11 cellular contexts compared by ENCODE assay signal in the genomic region with DNA sequence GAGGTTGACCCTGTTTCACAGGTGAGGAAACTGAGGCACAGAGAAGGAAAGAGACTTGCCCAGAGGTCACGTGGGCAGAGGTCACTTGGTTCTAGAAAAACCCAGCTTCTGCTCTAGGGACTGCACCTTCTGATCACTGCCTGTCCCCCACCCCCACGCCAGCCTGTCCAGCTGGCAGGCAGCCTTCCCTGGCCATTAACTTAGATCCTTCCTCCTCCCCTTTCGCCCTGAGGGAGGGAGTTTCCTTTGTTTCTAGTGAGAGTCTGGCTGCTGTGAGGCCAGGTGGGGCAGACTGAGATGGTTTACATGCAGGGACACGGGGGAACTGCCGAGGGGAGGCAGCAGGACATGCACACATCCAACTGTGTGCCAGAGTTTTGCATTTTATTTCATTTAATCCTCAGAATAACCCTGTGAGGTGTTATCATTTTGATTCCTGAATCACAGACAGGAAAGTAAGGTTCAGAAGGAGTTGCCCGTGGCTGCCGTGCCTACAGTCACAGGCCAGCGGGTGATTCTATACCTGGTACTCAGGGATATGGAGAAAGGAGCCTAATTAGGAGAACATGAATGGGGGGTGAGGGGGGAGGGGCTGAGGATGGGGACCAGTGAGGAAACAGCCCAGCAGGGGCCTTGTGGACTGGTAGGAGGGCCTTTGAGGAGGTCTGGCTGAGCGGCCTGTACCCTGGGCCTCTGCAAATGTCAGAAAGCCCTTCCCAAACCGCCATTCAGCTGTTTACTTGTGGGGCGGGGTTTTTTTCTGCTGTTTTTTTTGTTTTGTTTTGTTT. TPM values are rescaled to one million over a fixed set of nuclear protein-coding genes. Genes with fewer than 3 reads are reported as not detected.
A peak's percentile ranks its signal among the peaks of the same experiment; 100 is the strongest.
DNase-seq lines count a peak whose midpoint lies in the region; ATAC-seq and TF ChIP-seq lines count a peak whose summit lies in the region.
"Had no signal": no experiment of that assay in that cellular context is flagged by ENCODE, and none has a peak within 500 bp of the region (broad histone marks: within the 10 kb centered on the region; RNA-seq: fewer than 3 reads in every experiment).

No MANE protein-coding gene starts in this region.

- no peak overlapping the region for H3K27ac Mint-ChIP-seq in T-helper 2 cell treated with Interferon-gamma antibody and Interleukin-4, amounts not matched to agents 5 μg/mL and 100 μg/mL, for 36 hours
- no peak overlapping the region for H3K27ac Mint-ChIP-seq in activated CD8-positive, alpha-beta T cell treated with anti-CD3 and anti-CD28 coated beads, Interleukin-2, amount 10 ng/mL, durations not matched to agents 7 days and 5 days
- H3K27ac Mint-ChIP-seq: activated naive CD8-positive, alpha-beta T cell; stimulated activated memory B cell treated with anti-CD40 and anti-IgM and Interleukin-4, amounts not matched to agents 10 μg/mL and 1 μg/mL and 100 μg/mL, for 72 hours had no signal

- CTCF ChIA-PET in activated CD8-positive, alpha-beta T cell treated with anti-CD3 and anti-CD28 coated beads, Interleukin-2, amount 10 ng/mL, durations not matched to agents 7 days and 5 days (lab: Charles Lee) = no interaction called here

- TF ChIP-seq CTCF in astrocyte of the spinal cord (IDR thresholded peaks at IDR 0.05; ENCODE audit: low read depth, low read length) = no peak

- POLR2A ChIA-PET in activated CD8-positive, alpha-beta T cell treated with anti-CD3 and anti-CD28 coated beads, Interleukin-2, amount 10 ng/mL, durations not matched to agents 7 days and 5 days (lab: Charles Lee) = interaction anchor here (0.7 kb wide), 1 partner anchor 309 kb away, joined by 3 read pairs; no protein-coding TSS in a partner anchor

- H3K9me3 Mint-ChIP-seq in T-helper 2 cell treated with Interferon-gamma antibody and Interleukin-4, amounts not matched to agents 5 μg/mL and 100 μg/mL, for 36 hours = no peaks in the 10 kb centered on the region
- no peaks in the 10 kb centered on the region for H3K9me3 Mint-ChIP-seq in activated CD8-positive, alpha-beta T cell treated with anti-CD3 and anti-CD28 coated beads, Interleukin-2, amount 10 ng/mL, durations not matched to agents 7 days and 5 days (ENCODE audit: insufficient read depth)
- H3K9me3 Mint-ChIP-seq: stimulated activated memory B cell treated with anti-CD40 and anti-IgM and Interleukin-4, amounts not matched to agents 10 μg/mL and 1 μg/mL and 100 μg/mL, for 72 hours had no signal

- peaks cover 6% of the 10 kb centered on the region for H3K4me1 Mint-ChIP-seq in T-helper 2 cell treated with Interferon-gamma antibody and Interleukin-4, amounts not matched to agents 5 μg/mL and 100 μg/mL, for 36 hours (ENCODE audit: low read depth)
- H3K4me1 Mint-ChIP-seq in activated CD8-positive, alpha-beta T cell treated with anti-CD3 and anti-CD28 coated beads, Interleukin-2, amount 10 ng/mL, durations not matched to agents 7 days and 5 days (ENCODE audit: low read depth) = peaks cover 6% of the 10 kb centered on the region

- ATAC-seq in activated CD8-positive, alpha-beta T cell treated with anti-CD3 and anti-CD28 coated beads, Interleukin-2, amount 10 ng/mL, durations not matched to agents 7 days and 5 days = no peak
- ATAC-seq: stimulated activated memory B cell treated with anti-CD40 and anti-IgM and Interleukin-4, amounts not matched to agents 10 μg/mL and 1 μg/mL and 100 μg/mL, for 72 hours had no signal

- DNase-seq in DMS 273 (lab: John Stamatoyannopoulos, UW; ENCODE audit: unreplicated experiment) = peak; percentile 65
- peak; percentile 73 for DNase-seq in NCI-H2029 (lab: John Stamatoyannopoulos, UW)
- DNase-seq in astrocyte of the spinal cord (ENCODE audit: low read depth, low spot score) = peak; percentile 18
- DNase-seq in kidney glomerular epithelial cell (lab: John Stamatoyannopoulos, UW) = peak; percentile 37
- DNase-seq in T-helper 2 cell treated with Interferon-gamma antibody and Interleukin-4, amounts not matched to agents 5 μg/mL and 100 μg/mL, for 36 hours (ENCODE audit: low spot score) = no peak
- no peak for DNase-seq in activated CD8-positive, alpha-beta memory T cell treated with anti-CD3 and anti-CD28 coated beads, Interleukin-2, amount 50 U/mL, for 48 hours
- no peak for DNase-seq in mesenteric fat pad (ENCODE audit: low spot score)
- DNase-seq in activated CD8-positive, alpha-beta T cell treated with anti-CD3 and anti-CD28 coated beads, Interleukin-2, amount 10 ng/mL, durations not matched to agents 7 days and 5 days = no peak
- DNase-seq: HCEC 1CT had no signal

- H3K4me3 ChIP-seq in astrocyte of the spinal cord (ENCODE audit: low read depth, low read length) = no peak overlapping the region

- no peak overlapping the region for H3K4me3 Mint-ChIP-seq in T-helper 2 cell treated with Interferon-gamma antibody and Interleukin-4, amounts not matched to agents 5 μg/mL and 100 μg/mL, for 36 hours
- H3K4me3 Mint-ChIP-seq in activated CD8-positive, alpha-beta T cell treated with anti-CD3 and anti-CD28 coated beads, Interleukin-2, amount 10 ng/mL, durations not matched to agents 7 days and 5 days = no peak overlapping the region
- H3K4me3 Mint-ChIP-seq: activated naive CD8-positive, alpha-beta T cell; stimulated activated memory B cell treated with anti-CD40 and anti-IgM and Interleukin-4, amounts not matched to agents 10 μg/mL and 1 μg/mL and 100 μg/mL, for 72 hours had no signal

- in situ Hi-C loops in astrocyte of the spinal cord (cut with HindIII; ENCODE audit: low sequenced_read_pairs) = no loop called here

- H3K27me3 Mint-ChIP-seq in T-helper 2 cell treated with Interferon-gamma antibody and Interleukin-4, amounts not matched to agents 5 μg/mL and 100 μg/mL, for 36 hours (ENCODE audit: low read depth) = peaks cover 41% of the 10 kb centered on the region
- H3K27me3 Mint-ChIP-seq in activated CD8-positive, alpha-beta T cell treated with anti-CD3 and anti-CD28 coated beads, Interleukin-2, amount 10 ng/mL, durations not matched to agents 7 days and 5 days (ENCODE audit: low read depth) = peaks cover 36% of the 10 kb centered on the region

- peaks cover 1% of the 10 kb centered on the region for H3K36me3 Mint-ChIP-seq in T-helper 2 cell treated with Interferon-gamma antibody and Interleukin-4, amounts not matched to agents 5 μg/mL and 100 μg/mL, for 36 hours (ENCODE audit: low read depth)
- no peaks in the 10 kb centered on the region for H3K36me3 Mint-ChIP-seq in activated CD8-positive, alpha-beta T cell treated with anti-CD3 and anti-CD28 coated beads, Interleukin-2, amount 10 ng/mL, durations not matched to agents 7 days and 5 days (ENCODE audit: low read depth)
- H3K36me3 Mint-ChIP-seq: stimulated activated memory B cell treated with anti-CD40 and anti-IgM and Interleukin-4, amounts not matched to agents 10 μg/mL and 1 μg/mL and 100 μg/mL, for 72 hours had no signal

RNA-seq across cellular contexts. Expression of a gene that starts 3.4 kb away (rescaled TPM):
- total RNA-seq in mesenteric fat pad = 0.87 TPM
- total RNA-seq in activated CD8-positive, alpha-beta T cell treated with anti-CD3 and anti-CD28 coated beads, Interleukin-2, amount 10 ng/mL, durations not matched to agents 7 days and 5 days = under 1 TPM; 0.03 to 0.11 TPM

RNA-seq across cellular contexts. Expression of a gene that starts 37.9 kb away (rescaled TPM):
- not detected for total RNA-seq in mesenteric fat pad
- 1 to 10 TPM; 8.6 to 8.7 TPM for total RNA-seq in activated CD8-positive, alpha-beta T cell treated with anti-CD3 and anti-CD28 coated beads, Interleukin-2, amount 10 ng/mL, durations not matched to agents 7 days and 5 days

Comparison
In these comparisons a context has a peak if more than half of its experiments do, and no peak if none do; other contexts are left out.
1. DNase-seq: peak in DMS 273 (single experiment), NCI-H2029 (single experiment), astrocyte of the spinal cord (single experiment) and kidney glomerular epithelial cell (single experiment); none in T-helper 2 cell treated with Interferon-gamma antibody and Interleukin-4, amounts not matched to agents 5 μg/mL and 100 μg/mL, for 36 hours (single experiment), activated CD8-positive, alpha-beta memory T cell treated with anti-CD3 and anti-CD28 coated beads, Interleukin-2, amount 50 U/mL, for 48 hours (single experiment), mesenteric fat pad (single experiment) and activated CD8-positive, alpha-beta T cell treated with anti-CD3 and anti-CD28 coated beads, Interleukin-2, amount 10 ng/mL, durations not matched to agents 7 days and 5 days (single experiment).